1 cellular context compared by ENCODE assay signal in the genomic region with DNA sequence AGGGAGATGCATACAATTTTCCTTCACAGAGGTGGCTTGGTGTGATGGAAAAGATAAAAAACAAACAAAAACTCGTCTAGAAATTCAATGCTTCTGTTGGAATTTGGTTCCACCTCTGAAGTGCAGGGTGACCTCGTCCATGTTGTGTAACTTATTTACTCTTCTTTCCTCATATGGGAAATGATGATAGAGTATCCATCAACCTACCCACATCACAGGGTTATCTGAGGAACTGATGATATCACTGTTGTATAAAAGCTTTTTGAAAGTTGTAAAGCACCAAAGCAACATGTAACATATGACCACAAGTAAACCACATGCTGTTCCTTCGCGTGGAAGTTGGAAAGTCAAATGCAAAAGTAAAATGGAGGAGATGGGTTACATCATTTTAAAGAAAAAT.
TF ChIP-seq lines count a peak whose summit lies in the region.

No MANE protein-coding gene starts in this region.

TF ChIP-seq in HepG2, 621 proteins besides CTCF, POLR2A, EP300 and RAD21 (continued from another document and continues in another):
- TF ChIP-seq, protein P1, sequence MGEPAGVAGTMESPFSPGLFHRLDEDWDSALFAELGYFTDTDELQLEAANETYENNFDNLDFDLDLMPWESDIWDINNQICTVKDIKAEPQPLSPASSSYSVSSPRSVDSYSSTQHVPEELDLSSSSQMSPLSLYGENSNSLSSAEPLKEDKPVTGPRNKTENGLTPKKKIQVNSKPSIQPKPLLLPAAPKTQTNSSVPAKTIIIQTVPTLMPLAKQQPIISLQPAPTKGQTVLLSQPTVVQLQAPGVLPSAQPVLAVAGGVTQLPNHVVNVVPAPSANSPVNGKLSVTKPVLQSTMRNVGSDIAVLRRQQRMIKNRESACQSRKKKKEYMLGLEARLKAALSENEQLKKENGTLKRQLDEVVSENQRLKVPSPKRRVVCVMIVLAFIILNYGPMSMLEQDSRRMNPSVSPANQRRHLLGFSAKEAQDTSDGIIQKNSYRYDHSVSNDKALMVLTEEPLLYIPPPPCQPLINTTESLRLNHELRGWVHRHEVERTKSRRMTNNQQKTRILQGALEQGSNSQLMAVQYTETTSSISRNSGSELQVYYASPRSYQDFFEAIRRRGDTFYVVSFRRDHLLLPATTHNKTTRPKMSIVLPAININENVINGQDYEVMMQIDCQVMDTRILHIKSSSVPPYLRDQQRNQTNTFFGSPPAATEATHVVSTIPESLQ (CRISPR knock-in tag; conservative IDR thresholded peaks at IDR 0.05), result no peak
- TF ChIP-seq IKZF5 (CRISPR knock-in tag; IDR thresholded peaks at IDR 0.05), result 0 out of 2 replicates have a peak, but pooled peaks have one; percentile 26
- no peak for TF ChIP-seq MED8 (CRISPR knock-in tag; IDR thresholded peaks at IDR 0.05; ENCODE audit: insufficient replicate concordance)
- TF ChIP-seq ZNF296 (CRISPR knock-in tag; conservative IDR thresholded peaks at IDR 0.05), result no peak
- no peak for TF ChIP-seq ZBTB49 (CRISPR knock-in tag; IDR thresholded peaks at IDR 0.05; ENCODE audit: borderline replicate concordance)
- no peak for TF ChIP-seq ZNF34 (CRISPR knock-in tag; IDR thresholded peaks at IDR 0.05; ENCODE audit: borderline replicate concordance)
- TF ChIP-seq ZBTB10 (CRISPR knock-in tag; IDR thresholded peaks at IDR 0.05; ENCODE audit: borderline replicate concordance), result 0 out of 2 replicates have a peak, but pooled peaks have one; percentile 50
- peak; percentile 58; the same call in 1 of the 2 replicates for TF ChIP-seq SALL1 (CRISPR knock-in tag; IDR thresholded peaks at IDR 0.05)
- no peak for TF ChIP-seq ZSCAN31 (CRISPR knock-in tag; IDR thresholded peaks at IDR 0.05; ENCODE audit: low read depth)
- no peak for TF ChIP-seq ZFP41 (CRISPR knock-in tag; IDR thresholded peaks at IDR 0.05; ENCODE audit: borderline replicate concordance)
- peak; percentile 91 for TF ChIP-seq ZNF710 (CRISPR knock-in tag; IDR thresholded peaks at IDR 0.05; ENCODE audit: borderline replicate concordance)
- TF ChIP-seq, protein P2, sequence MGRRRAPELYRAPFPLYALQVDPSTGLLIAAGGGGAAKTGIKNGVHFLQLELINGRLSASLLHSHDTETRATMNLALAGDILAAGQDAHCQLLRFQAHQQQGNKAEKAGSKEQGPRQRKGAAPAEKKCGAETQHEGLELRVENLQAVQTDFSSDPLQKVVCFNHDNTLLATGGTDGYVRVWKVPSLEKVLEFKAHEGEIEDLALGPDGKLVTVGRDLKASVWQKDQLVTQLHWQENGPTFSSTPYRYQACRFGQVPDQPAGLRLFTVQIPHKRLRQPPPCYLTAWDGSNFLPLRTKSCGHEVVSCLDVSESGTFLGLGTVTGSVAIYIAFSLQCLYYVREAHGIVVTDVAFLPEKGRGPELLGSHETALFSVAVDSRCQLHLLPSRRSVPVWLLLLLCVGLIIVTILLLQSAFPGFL (CRISPR knock-in tag; IDR thresholded peaks at IDR 0.05), result no peak
- TF ChIP-seq PAXIP1 (CRISPR knock-in tag; conservative IDR thresholded peaks at IDR 0.05), result peak; percentile 80
- peak; percentile 81 for TF ChIP-seq MIXL1 (CRISPR knock-in tag; IDR thresholded peaks at IDR 0.05)
- TF ChIP-seq BRCA1 (CRISPR knock-in tag; IDR thresholded peaks at IDR 0.05), result no peak
- TF ChIP-seq ZFP36L1 (CRISPR knock-in tag; IDR thresholded peaks at IDR 0.05), result peak; percentile 53; the same call in 1 of the 2 replicates
- TF ChIP-seq RARA (CRISPR knock-in tag; IDR thresholded peaks at IDR 0.05), result peak; percentile 94
- TF ChIP-seq ZNF782 (CRISPR knock-in tag; IDR thresholded peaks at IDR 0.05; ENCODE audit: borderline replicate concordance), result no peak
- TF ChIP-seq MED13 (CRISPR knock-in tag; IDR thresholded peaks at IDR 0.05), result 0 out of 2 replicates have a peak, but pooled peaks have one; percentile 36
- peak; percentile 48; the same call in 1 of the 2 replicates for TF ChIP-seq YEATS2 (CRISPR knock-in tag; IDR thresholded peaks at IDR 0.05; ENCODE audit: borderline replicate concordance)
- no peak for TF ChIP-seq ZNF674 (CRISPR knock-in tag; IDR thresholded peaks at IDR 0.05; ENCODE audit: low read depth)
- TF ChIP-seq ZNF609 (CRISPR knock-in tag; IDR thresholded peaks at IDR 0.05; ENCODE audit: borderline replicate concordance), result peak; percentile 62; the same call in 1 of the 2 replicates
- TF ChIP-seq MIER3 (CRISPR knock-in tag; IDR thresholded peaks at IDR 0.05; ENCODE audit: borderline replicate concordance), result peak; percentile 82; the same call in 1 of the 2 replicates
- peak; percentile 73; the same call in 1 of the 2 replicates for TF ChIP-seq HHEX (CRISPR knock-in tag; IDR thresholded peaks at IDR 0.05)
- TF ChIP-seq ZNF235 (CRISPR knock-in tag; IDR thresholded peaks at IDR 0.05; ENCODE audit: borderline replicate concordance), result no peak
- TF ChIP-seq TOE1 (CRISPR knock-in tag; IDR thresholded peaks at IDR 0.05), result no peak
- TF ChIP-seq ZNF547 (CRISPR knock-in tag; IDR thresholded peaks at IDR 0.05), result no peak
